Comparison of ENCODE assay signal across 8 cellular contexts in genomic region chr14:36928432-36928831, GRCh38.
"Had no signal": no experiment of that assay in that cellular context is flagged by ENCODE, and none has a peak within 500 bp of the region (broad histone marks: within the 10 kb centered on the region; RNA-seq: fewer than 3 reads in every experiment).

No MANE protein-coding gene starts in this region.

- H3K27ac ChIP-seq: GM23248 had no signal

- DNase-seq: GM23248, GOT3, H7, HFFc6, IMR-90, KG1 had no signal

- H3K4me1 ChIP-seq: HAP-1 had no signal

- H3K9me3 ChIP-seq: HAP-1 had no signal

- H3K36me3 ChIP-seq: HAP-1 had no signal

- H3K9ac ChIP-seq: GM23248 had no signal

- H2AFZ ChIP-seq: GM23248 had no signal

- H3K4me3 ChIP-seq: GM23248, HAP-1, K562 had no signal
